In genomic region chr1:37471345-37472231, GRCh38 we compare ENCODE assay signal across 8 cellular contexts. TPM values are rescaled to one million over a fixed set of nuclear protein-coding genes. Genes with fewer than 3 reads are reported as not detected.
A peak's percentile ranks its signal among the peaks of the same experiment; 100 is the strongest.
DNase-seq lines count a peak whose midpoint lies in the region; TF ChIP-seq lines count a peak whose summit lies in the region.

No MANE protein-coding gene starts in this region.

- H3K27ac ChIP-seq in HUES6 (ENCODE audit: low read depth, low read length) (peak overlapping the region; percentile 53; the same call in 1 of the 2 replicates), parathyroid adenoma (peak overlapping the region; percentile 19)

- no peak overlapping the region for H2AFZ ChIP-seq in parathyroid adenoma

- H3K79me2 ChIP-seq in parathyroid adenoma: no peaks in the 10 kb centered on the region

- H3K4me3 ChIP-seq in HUES6 (ENCODE audit: low read depth, low read length): peak overlapping the region; percentile 26; the same call in 1 of the 2 replicates
- peak overlapping the region; percentile 72 for H3K4me3 ChIP-seq in adipocyte (ENCODE audit: low read length)
- no peak overlapping the region for H3K4me3 ChIP-seq in parathyroid adenoma (ENCODE audit: low read depth, low read length)

- no peak overlapping the region for H3K4me2 ChIP-seq in parathyroid adenoma (ENCODE audit: low read length)

- H3K4me1 ChIP-seq in HUES6 (ENCODE audit: control insufficient read depth, insufficient read depth, low read length): peaks cover 45% of the 10 kb centered on the region
- H3K4me1 ChIP-seq in adipocyte (ENCODE audit: control insufficient read depth, insufficient read depth, low read length): peaks cover 45% of the 10 kb centered on the region
- no peaks in the 10 kb centered on the region for H3K4me1 ChIP-seq in parathyroid adenoma

- H3K27me3 ChIP-seq in HUES6 (ENCODE audit: control insufficient read depth, insufficient read depth, low read length): peaks cover 13% of the 10 kb centered on the region
- H3K27me3 ChIP-seq in adipocyte (replicated peaks; ENCODE audit: control insufficient read depth, insufficient read depth, low read length): no peaks in the 10 kb centered on the region
- no peaks in the 10 kb centered on the region for H3K27me3 ChIP-seq in parathyroid adenoma (ENCODE audit: control insufficient read depth, insufficient read depth, low read length)

- H3K9me3 ChIP-seq in HUES6 (ENCODE audit: control insufficient read depth, insufficient read depth, low read depth, low read length): no peaks in the 10 kb centered on the region
- no peaks in the 10 kb centered on the region for H3K9me3 ChIP-seq in adipocyte (ENCODE audit: control insufficient read depth, low read length)
- no peaks in the 10 kb centered on the region for H3K9me3 ChIP-seq in parathyroid adenoma (ENCODE audit: control insufficient read depth, low read length)

- peaks cover 9% of the 10 kb centered on the region for H3K36me3 ChIP-seq in HUES6 (ENCODE audit: control insufficient read depth, insufficient read depth, low read length)
- H3K36me3 ChIP-seq in adipocyte (ENCODE audit: control insufficient read depth, insufficient read depth, low read length, severe bottlenecking): peaks cover 7% of the 10 kb centered on the region
- no peaks in the 10 kb centered on the region for H3K36me3 ChIP-seq in parathyroid adenoma (ENCODE audit: control insufficient read depth, insufficient read depth, low read length)

- peak in 13 of 14 donors; percentile 44 to 90 (median 65) for DNase-seq in C1 segment of cervical spinal cord (lab: John Stamatoyannopoulos, UW)
- DNase-seq in adipocyte (ENCODE audit: low read depth): peak; percentile 95
- DNase-seq in cardiac septum (ENCODE audit: low spot score): peak; percentile 89
- no peak for DNase-seq in NCI-H1694 (lab: John Stamatoyannopoulos, UW)
- DNase-seq in activated CD4-positive, alpha-beta T cell treated with anti-CD3 and anti-CD28 coated beads for 1 hour: no peak
- DNase-seq in NK-92 (lab: John Stamatoyannopoulos, UW; ENCODE audit: unreplicated experiment): no peak

- H3K9ac ChIP-seq in HUES6 (ENCODE audit: low read length) (peak overlapping the region; percentile 66), adipocyte (ENCODE audit: low read length) (peak overlapping the region; percentile 78), parathyroid adenoma (no peak overlapping the region)

- no peak for TF ChIP-seq CTCF in parathyroid adenoma (IDR thresholded peaks at IDR 0.05)

- intact Hi-C loops in cardiac septum (cut with DNase I): loop anchor here (5.0 kb wide), 1 partner anchor 221 kb away; the partner anchor contains the start of gene CDCA8

RNA-seq across cellular contexts. Expression of gene ZC3H12A, which starts 2.8 kb away (rescaled TPM):
- total RNA-seq in cardiac septum: 3.3 TPM

RNA-seq across cellular contexts. Expression of gene MEAF6, which starts 43.0 kb away (rescaled TPM):
- total RNA-seq in cardiac septum: 40.1 TPM

Comparison
In these comparisons a context has a peak if more than half of its experiments do, and no peak if none do; other contexts are left out.
1. DNase-seq: peak in C1 segment of cervical spinal cord (13 of 14), adipocyte (single experiment) and cardiac septum (single experiment); none in NCI-H1694 (single experiment), activated CD4-positive, alpha-beta T cell treated with anti-CD3 and anti-CD28 coated beads for 1 hour (single experiment) and NK-92 (single experiment).